11 cellular contexts compared by ENCODE assay signal in genomic region chr21:42228709-42229220, GRCh38. TPM values are rescaled to one million over a fixed set of nuclear protein-coding genes. Genes with fewer than 3 reads are reported as not detected.
DNase-seq lines count a peak whose midpoint lies in the region; ATAC-seq and TF ChIP-seq lines count a peak whose summit lies in the region.
"Had no signal": no experiment of that assay in that cellular context is flagged by ENCODE, and none has a peak within 500 bp of the region (broad histone marks: within the 10 kb centered on the region; RNA-seq: fewer than 3 reads in every experiment).

No MANE protein-coding gene starts in this region.

- no peaks in the 10 kb centered on the region for H3K27me3 Mint-ChIP-seq in activated naive CD4-positive, alpha-beta T cell treated with anti-CD3 and anti-CD28 coated beads for 36 hours (ENCODE audit: low read depth)
- no peaks in the 10 kb centered on the region for H3K27me3 Mint-ChIP-seq in activated T-helper 2 cell treated with anti-CD3 and anti-CD28 coated beads, Interferon-gamma antibody, Interleukin-2, Interleukin-4, amounts not matched to agents 10 μg/mL and 5 μg/mL and 100 μg/mL, durations not matched to agents 14 hours and 24 hours and 36 hours (ENCODE audit: low read depth)

- H3K9me3 Mint-ChIP-seq in activated naive CD4-positive, alpha-beta T cell treated with anti-CD3 and anti-CD28 coated beads for 36 hours = no peaks in the 10 kb centered on the region
- H3K9me3 Mint-ChIP-seq in activated T-helper 2 cell treated with anti-CD3 and anti-CD28 coated beads, Interferon-gamma antibody, Interleukin-2, Interleukin-4, amounts not matched to agents 10 μg/mL and 5 μg/mL and 100 μg/mL, durations not matched to agents 14 hours and 24 hours and 36 hours = no peaks in the 10 kb centered on the region
- H3K9me3 Mint-ChIP-seq: HFFc6 had no signal

- TF ChIP-seq CTCF in left lung (IDR thresholded peaks at IDR 0.05) = no peak

- H3K4me3 ChIP-seq in left lung = no peak overlapping the region

- intact Hi-C loops in activated naive CD4-positive, alpha-beta T cell treated with anti-CD3 and anti-CD28 coated beads for 36 hours (cut with micrococcal nuclease) = loop anchor here (1.0 to 2.0 kb wide), 4 partner anchors 8 to 196 kb away; no protein-coding TSS in a partner anchor
- intact Hi-C loops in activated T-helper 2 cell treated with anti-CD3 and anti-CD28 coated beads, Interferon-gamma antibody, Interleukin-2, Interleukin-4, amounts not matched to agents 10 μg/mL and 5 μg/mL and 100 μg/mL, durations not matched to agents 14 hours and 24 hours and 36 hours (cut with micrococcal nuclease) = loop anchor here (1.0 kb wide), 1 partner anchor 8 kb away; no protein-coding TSS in a partner anchor
- intact Hi-C loops in left lung (cut with DNase I) = no loop called here

- peaks cover 26% of the 10 kb centered on the region for H3K36me3 Mint-ChIP-seq in activated naive CD4-positive, alpha-beta T cell treated with anti-CD3 and anti-CD28 coated beads for 36 hours (ENCODE audit: low read depth)
- peaks cover 33% of the 10 kb centered on the region for H3K36me3 Mint-ChIP-seq in activated T-helper 2 cell treated with anti-CD3 and anti-CD28 coated beads, Interferon-gamma antibody, Interleukin-2, Interleukin-4, amounts not matched to agents 10 μg/mL and 5 μg/mL and 100 μg/mL, durations not matched to agents 14 hours and 24 hours and 36 hours (ENCODE audit: low read depth)

- CTCF ChIA-PET in activated naive CD4-positive, alpha-beta T cell treated with anti-CD3 and anti-CD28 coated beads for 36 hours (lab: Charles Lee) = interaction anchor here (1.0 to 2.8 kb wide), 5 partner anchors 9 to 49 kb away, joined by 3 to 8 read pairs (median 4); no protein-coding TSS in a partner anchor

- H3K4me1 ChIP-seq in left lung = peaks cover 34 to 72% of the 10 kb centered on the region in 2 donors

- no peak for DNase-seq in activated naive CD4-positive, alpha-beta T cell treated with anti-CD3 and anti-CD28 coated beads for 36 hours
- no peak for DNase-seq in activated naive CD4-positive, alpha-beta T cell treated with anti-CD3 and anti-CD28 coated beads, Interleukin-2, amount 50 U/mL, for 16 hours
- DNase-seq in activated T-helper 2 cell treated with anti-CD3 and anti-CD28 coated beads, Interferon-gamma antibody, Interleukin-2, Interleukin-4, amounts not matched to agents 10 μg/mL and 5 μg/mL and 100 μg/mL, durations not matched to agents 14 hours and 24 hours and 36 hours (ENCODE audit: low spot score) = no peak
- no peak for DNase-seq in left lung
- DNase-seq in EL = no peak
- DNase-seq: NCI-H1436 treated with DMSO at 0.1 percent for 48 hours, retina had no signal

- H3K9me3 ChIP-seq in left lung = no peaks in the 10 kb centered on the region

- H3K27ac ChIP-seq in left lung (peak overlapping the region; percentile 63 to 76), temporal lobe (ENCODE audit: low read depth, low read length) (peak overlapping the region; percentile 31)

- H3K36me3 ChIP-seq in left lung = peaks cover 0 to 4% of the 10 kb centered on the region in 2 donors

- no peak for ATAC-seq in left lung
- no peak for ATAC-seq in HG03378 (IDR thresholded peaks at IDR 0.05; ENCODE audit: unreplicated experiment)
- no peak for ATAC-seq in HG03439 (IDR thresholded peaks at IDR 0.05; ENCODE audit: unreplicated experiment)

- peak overlapping the region; percentile 54 for H3K4me3 Mint-ChIP-seq in activated naive CD4-positive, alpha-beta T cell treated with anti-CD3 and anti-CD28 coated beads for 36 hours
- H3K4me3 Mint-ChIP-seq in activated T-helper 2 cell treated with anti-CD3 and anti-CD28 coated beads, Interferon-gamma antibody, Interleukin-2, Interleukin-4, amounts not matched to agents 10 μg/mL and 5 μg/mL and 100 μg/mL, durations not matched to agents 14 hours and 24 hours and 36 hours (ENCODE audit: low read depth) = no peak overlapping the region
- H3K4me3 Mint-ChIP-seq: HFFc6 had no signal

- H3K27me3 ChIP-seq in left lung = no peaks in the 10 kb centered on the region

- peak overlapping the region; percentile 89 for H3K27ac Mint-ChIP-seq in activated naive CD4-positive, alpha-beta T cell treated with anti-CD3 and anti-CD28 coated beads for 36 hours
- H3K27ac Mint-ChIP-seq in activated T-helper 2 cell treated with anti-CD3 and anti-CD28 coated beads, Interferon-gamma antibody, Interleukin-2, Interleukin-4, amounts not matched to agents 10 μg/mL and 5 μg/mL and 100 μg/mL, durations not matched to agents 14 hours and 24 hours and 36 hours = peak overlapping the region; percentile 70
- H3K27ac Mint-ChIP-seq: HFFc6 had no signal

- H3K4me1 Mint-ChIP-seq in activated naive CD4-positive, alpha-beta T cell treated with anti-CD3 and anti-CD28 coated beads for 36 hours (ENCODE audit: low read depth) = peaks cover 83% of the 10 kb centered on the region
- H3K4me1 Mint-ChIP-seq in activated T-helper 2 cell treated with anti-CD3 and anti-CD28 coated beads, Interferon-gamma antibody, Interleukin-2, Interleukin-4, amounts not matched to agents 10 μg/mL and 5 μg/mL and 100 μg/mL, durations not matched to agents 14 hours and 24 hours and 36 hours (ENCODE audit: low read depth) = peaks cover 70% of the 10 kb centered on the region

RNA-seq across cellular contexts. Expression of gene ABCG1, which starts 9.8 kb away (rescaled TPM):
- 10 to 100 TPM; 27.8 to 28.7 TPM for total RNA-seq in activated naive CD4-positive, alpha-beta T cell treated with anti-CD3 and anti-CD28 coated beads for 36 hours
- total RNA-seq in activated T-helper 2 cell treated with anti-CD3 and anti-CD28 coated beads, Interferon-gamma antibody, Interleukin-2, Interleukin-4, amounts not matched to agents 10 μg/mL and 5 μg/mL and 100 μg/mL, durations not matched to agents 14 hours and 24 hours and 36 hours = 5.7 and 8.0 TPM in 2 replicates
- total RNA-seq in left lung (10 to 100 TPM; 40.6 to 53.8 TPM), temporal lobe (15.0 TPM)
- total RNA-seq: HFFc6 had no signal

Comparison
In these comparisons a context has a peak if more than half of its experiments do, and no peak if none do; other contexts are left out.
1. intact Hi-C loops: an anchor here in activated naive CD4-positive, alpha-beta T cell treated with anti-CD3 and anti-CD28 coated beads for 36 hours (1.0 to 2.0 kb wide) and activated T-helper 2 cell treated with anti-CD3 and anti-CD28 coated beads, Interferon-gamma antibody, Interleukin-2, Interleukin-4, amounts not matched to agents 10 μg/mL and 5 μg/mL and 100 μg/mL, durations not matched to agents 14 hours and 24 hours and 36 hours (1.0 kb wide); none called in left lung.